In the genomic region with DNA sequence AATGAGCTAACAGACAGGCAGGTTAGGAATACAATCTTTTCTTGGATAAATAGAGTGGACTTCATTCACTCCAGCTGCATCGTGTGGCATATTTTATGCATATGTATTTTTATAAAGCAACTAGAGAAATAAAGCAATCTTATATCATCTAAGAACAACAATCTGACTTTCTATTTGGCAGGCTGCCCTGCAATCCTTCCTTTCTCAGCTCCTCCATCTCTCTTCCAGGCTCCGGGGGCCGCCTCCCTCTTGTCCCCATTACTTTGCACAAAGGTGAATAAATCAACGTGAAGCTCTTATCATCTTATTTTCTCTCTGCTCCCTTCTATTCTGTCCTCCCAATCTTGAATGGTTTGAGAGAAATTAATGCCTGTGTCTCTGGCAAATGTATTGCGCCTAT, we compare ENCODE assay signal across 28 cellular contexts.
"Had no signal": no experiment of that assay in that cellular context is flagged by ENCODE, and none has a peak within 500 bp of the region (broad histone marks: within the 10 kb centered on the region; RNA-seq: fewer than 3 reads in every experiment).

No MANE protein-coding gene starts in this region.

- H3K4me3 ChIP-seq: left lung, lower lobe of right lung, pancreas, prostate gland, skin epidermis, stomach, testis, thyroid gland, transverse colon, upper lobe of left lung, vagina had no signal

- H3K9me3 ChIP-seq: pancreas, prostate gland, testis, thyroid gland, vagina had no signal

- FAIRE-seq: keratinocyte, pancreas had no signal

- H3K36me3 ChIP-seq: left lung, lower lobe of right lung, pancreas, prostate gland, stomach, thyroid gland, transverse colon, upper lobe of left lung, vagina had no signal

- H3K36me3 Mint-ChIP-seq: naive B cell; natural killer cell; stimulated activated naive B cell treated with anti-CD40 and anti-IgM and Interleukin-4, amounts not matched to agents 10 μg/mL and 1 μg/mL and 100 μg/mL, for 72 hours had no signal

- H3K27me3 Mint-ChIP-seq: stimulated activated naive B cell treated with anti-CD40 and anti-IgM and Interleukin-4, amounts not matched to agents 10 μg/mL and 1 μg/mL and 100 μg/mL, for 72 hours had no signal

- H3K27me3 ChIP-seq: left lung, pancreas, stomach, testis, thyroid gland, transverse colon, upper lobe of left lung, vagina had no signal

- H3K27ac ChIP-seq: left lung, lower lobe of right lung, pancreas, prostate gland, skin epidermis, stomach, testis, thyroid gland, transverse colon, upper lobe of left lung, vagina had no signal

- DNase-seq: hippocampal formation; kidney glomerular epithelial cell; left cardiac atrium; left lung; lower lobe of right lung; mammary epithelial cell; mesenchymal stem cell; naive B cell; natural killer cell; pancreas; posterior cingulate gyrus; retina; right cardiac atrium; stimulated activated CD4-positive, alpha-beta T cell treated with anti-CD3 and anti-CD28 coated beads, Interleukin-12 subunit alpha, Interleukin-12 subunit beta, amount 100 ng/mL, for 4 hours; stimulated activated CD4-positive, alpha-beta T cell treated with anti-CD3 and anti-CD28 coated beads, Interleukin-15, amount 100 ng/mL, for 24 hours; stimulated activated CD4-positive, alpha-beta T cell treated with anti-CD3 and anti-CD28 coated beads, Interleukin-2, amount 100 ng/mL, for 24 hours; stimulated activated CD4-positive, alpha-beta T cell treated with anti-CD3 and anti-CD28 coated beads, Interleukin-4, amount 100 ng/mL, for 1 hour; stimulated activated naive B cell treated with anti-CD40 and anti-IgM and Interleukin-4, amounts not matched to agents 10 μg/mL and 1 μg/mL and 100 μg/mL, for 72 hours; stimulated activated naive CD8-positive, alpha-beta T cell treated with anti-CD3 and anti-CD28 coated beads, Interleukin-15, Interleukin-2, amounts not matched to agents 100 U/mL and 50 U/mL, for 24 hours; stomach; testis; thyroid gland; transverse colon; upper lobe of left lung had no signal

- H3K27ac Mint-ChIP-seq: natural killer cell; stimulated activated naive B cell treated with anti-CD40 and anti-IgM and Interleukin-4, amounts not matched to agents 10 μg/mL and 1 μg/mL and 100 μg/mL, for 72 hours had no signal

- H3K4me1 ChIP-seq: left lung, lower lobe of right lung, pancreas, prostate gland, stomach, testis, thyroid gland, transverse colon, upper lobe of left lung had no signal

- H3K4me3 Mint-ChIP-seq: naive B cell; natural killer cell; stimulated activated naive B cell treated with anti-CD40 and anti-IgM and Interleukin-4, amounts not matched to agents 10 μg/mL and 1 μg/mL and 100 μg/mL, for 72 hours had no signal

- H3K4me1 Mint-ChIP-seq: naive B cell; stimulated activated naive B cell treated with anti-CD40 and anti-IgM and Interleukin-4, amounts not matched to agents 10 μg/mL and 1 μg/mL and 100 μg/mL, for 72 hours had no signal
